10 cellular contexts compared by ENCODE assay signal in the genomic region with DNA sequence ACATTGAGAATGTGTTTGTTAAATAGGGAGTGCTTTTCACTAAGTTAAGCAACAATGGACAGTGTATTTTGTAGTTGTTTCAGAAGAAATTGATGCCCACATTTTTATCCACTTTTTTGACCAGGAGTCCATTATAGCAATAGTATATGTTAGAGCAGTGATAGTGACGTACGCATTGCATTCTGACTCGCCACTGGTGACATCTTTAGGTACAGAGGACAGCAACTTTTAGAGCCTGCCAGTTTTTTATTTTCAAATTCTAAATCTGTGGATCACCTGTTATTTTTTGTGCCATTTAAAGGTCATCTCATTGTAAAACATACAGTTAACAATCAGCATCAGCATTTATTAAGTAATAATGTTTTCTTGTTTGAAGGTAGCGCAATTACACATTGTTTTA. TPM values are rescaled to one million over a fixed set of nuclear protein-coding genes. Genes with fewer than 3 reads are reported as not detected.
DNase-seq lines count a peak whose midpoint lies in the region; ATAC-seq, FAIRE-seq and TF ChIP-seq lines count a peak whose summit lies in the region.
"Had no signal": no experiment of that assay in that cellular context is flagged by ENCODE, and none has a peak within 500 bp of the region (broad histone marks: within the 10 kb centered on the region; RNA-seq: fewer than 3 reads in every experiment).

No MANE protein-coding gene starts in this region.

- peaks cover 62% of the 10 kb centered on the region for H3K79me2 ChIP-seq in astrocyte (ENCODE audit: insufficient read depth, low read length)

- H3K9me3 ChIP-seq in A549 (no peaks in the 10 kb centered on the region), HAP-1 (no peaks in the 10 kb centered on the region), astrocyte (ENCODE audit: insufficient read depth, low read depth, low read length) (no peaks in the 10 kb centered on the region), mesodermal cell (ENCODE audit: control insufficient read depth, low read length) (no peaks in the 10 kb centered on the region), MG63 (no peaks in the 10 kb centered on the region)

- TF ChIP-seq CTCF in A549 (IDR thresholded peaks at IDR 0.05) (no peak), astrocyte (IDR thresholded peaks at IDR 0.05; ENCODE audit: insufficient read depth, low read depth, low read length) (no peak), GM20000 (IDR thresholded peaks at IDR 0.05; ENCODE audit: extremely low read depth, missing control alignments) (no peak)

- TF ChIP-seq RAD21 in A549 (conservative IDR thresholded peaks at IDR 0.05 in 1 of 2, IDR thresholded peaks at IDR 0.05 in 1 of 2): no peak

- no peak for TF ChIP-seq EP300 in A549 (IDR thresholded peaks at IDR 0.05)

- CTCF ChIA-PET in A549 (lab: Yijun Ruan, JAX): interaction anchor here (1.0 kb wide), 1 partner anchor 45 kb away, joined by 5 read pairs; no protein-coding TSS in a partner anchor

- peak overlapping the region; percentile 95 for H3K4me3 Mint-ChIP-seq in astrocyte (ENCODE audit: unreplicated experiment)

- POLR2A ChIA-PET in A549 (lab: Yijun Ruan, JAX): interaction anchor here (1.0 to 2.1 kb wide), 2 partner anchors 8 to 57 kb away, joined by 3 to 11 read pairs; no protein-coding TSS in a partner anchor

- H3K27me3 ChIP-seq in HAP-1 (ENCODE audit: low read depth): no peaks in the 10 kb centered on the region
- H3K27me3 ChIP-seq in astrocyte (ENCODE audit: insufficient read depth, low read length): no peaks in the 10 kb centered on the region
- H3K27me3 ChIP-seq in MG63: no peaks in the 10 kb centered on the region

- peak overlapping the region; percentile 36 for H3K27ac Mint-ChIP-seq in astrocyte (ENCODE audit: unreplicated experiment)

- no peak overlapping the region for H2AFZ ChIP-seq in astrocyte (ENCODE audit: low read depth, low read length)

- peak overlapping the region; percentile 99; the same call in 2 of the 3 replicates for H3K4me3 ChIP-seq in A549
- peak overlapping the region; percentile 81 for H3K4me3 ChIP-seq in HAP-1
- H3K4me3 ChIP-seq in astrocyte (ENCODE audit: insufficient read depth, low read depth, low read length): peak overlapping the region; percentile 89
- peak overlapping the region; percentile 79 for H3K4me3 ChIP-seq in mesodermal cell (ENCODE audit: extremely low read depth, insufficient read depth, low read length, poor library complexity, severe bottlenecking)
- no peak overlapping the region for H3K4me3 ChIP-seq in MG63

- H4K20me1 ChIP-seq in astrocyte (ENCODE audit: insufficient read depth, low read length): peaks cover 43% of the 10 kb centered on the region

- DNase-seq in A549 (ENCODE audit: low read depth in 1 of 2, low spot score in 1 of 2): no peak
- no peak for DNase-seq in HAP-1 (ENCODE audit: low spot score in 2 of 2)
- no peak for DNase-seq in astrocyte (ENCODE audit: low read depth)
- no peak for DNase-seq in foreskin melanocyte
- DNase-seq in MG63: no peak
- no peak for DNase-seq in GM20000 (ENCODE audit: low spot score)
- DNase-seq: KG1 had no signal

- H3K36me3 ChIP-seq in HAP-1 (replicated peaks) (no peaks in the 10 kb centered on the region; the same call in 1 of the 2 replicates), astrocyte (ENCODE audit: insufficient read depth, low read length) (no peaks in the 10 kb centered on the region), mesodermal cell (ENCODE audit: control insufficient read depth, insufficient read depth, low read length) (peaks cover 3% of the 10 kb centered on the region), MG63 (no peaks in the 10 kb centered on the region)

- ATAC-seq in A549 (no peak), GM19397 (IDR thresholded peaks at IDR 0.05; ENCODE audit: unreplicated experiment) (no peak)

- TF ChIP-seq POLR2A in A549 (IDR thresholded peaks at IDR 0.05; ENCODE audit: low read length): no peak

- in situ Hi-C loops in HAP-1 (cut with MboI; ENCODE audit: low sequenced_read_pairs): no loop called here

- peaks cover 2% of the 10 kb centered on the region for H3K9me3 Mint-ChIP-seq in astrocyte (ENCODE audit: unreplicated experiment)

- H3K4me1 ChIP-seq in A549 (peaks cover 11% of the 10 kb centered on the region; the same call in 2 of the 3 replicates), HAP-1 (peaks cover 30% of the 10 kb centered on the region), astrocyte (ENCODE audit: insufficient read depth, low read length) (peaks cover 5% of the 10 kb centered on the region), mesodermal cell (ENCODE audit: control insufficient read depth, insufficient read depth, low read length, poor library complexity, severe bottlenecking) (no peaks in the 10 kb centered on the region)

- FAIRE-seq in A549 (lab: Jason Lieb, UNC): no peak
- FAIRE-seq in astrocyte (lab: Jason Lieb, UNC): no peak
- FAIRE-seq: colon had no signal

- H3K27ac ChIP-seq in A549 (no peak overlapping the region), astrocyte (ENCODE audit: low read depth, low read length) (no peak overlapping the region), mesodermal cell (ENCODE audit: low read depth, low read length, severe bottlenecking) (no peak overlapping the region)

- H3K27me3 Mint-ChIP-seq in astrocyte (ENCODE audit: low read depth, unreplicated experiment): no peaks in the 10 kb centered on the region

- H3K4me2 ChIP-seq in A549: peak overlapping the region; percentile 91
- H3K4me2 ChIP-seq in astrocyte (ENCODE audit: low read length): peak overlapping the region; percentile 97

- H3K4me1 Mint-ChIP-seq in astrocyte (ENCODE audit: low read depth, unreplicated experiment): peaks cover 6% of the 10 kb centered on the region

- peaks cover 1% of the 10 kb centered on the region for H3K36me3 Mint-ChIP-seq in astrocyte (ENCODE audit: low read depth, unreplicated experiment)

- peak overlapping the region; percentile 87 for H3K9ac ChIP-seq in astrocyte (ENCODE audit: low read length)

- 81% methylated on average over 4 of the region's 4 CpGs for WGBS in A549 (ENCODE audit: missing lambda C conversion rate)
- WGBS in mesodermal cell (ENCODE audit: insufficient coverage in 2 of 2), 2 experiments: 80 to 100% methylated on average over 1 to 3 of the region's 4 CpGs

TF ChIP-seq in A549, 52 proteins besides CTCF, POLR2A, EP300 and RAD21:
- TF ChIP-seq, protein P1, sequence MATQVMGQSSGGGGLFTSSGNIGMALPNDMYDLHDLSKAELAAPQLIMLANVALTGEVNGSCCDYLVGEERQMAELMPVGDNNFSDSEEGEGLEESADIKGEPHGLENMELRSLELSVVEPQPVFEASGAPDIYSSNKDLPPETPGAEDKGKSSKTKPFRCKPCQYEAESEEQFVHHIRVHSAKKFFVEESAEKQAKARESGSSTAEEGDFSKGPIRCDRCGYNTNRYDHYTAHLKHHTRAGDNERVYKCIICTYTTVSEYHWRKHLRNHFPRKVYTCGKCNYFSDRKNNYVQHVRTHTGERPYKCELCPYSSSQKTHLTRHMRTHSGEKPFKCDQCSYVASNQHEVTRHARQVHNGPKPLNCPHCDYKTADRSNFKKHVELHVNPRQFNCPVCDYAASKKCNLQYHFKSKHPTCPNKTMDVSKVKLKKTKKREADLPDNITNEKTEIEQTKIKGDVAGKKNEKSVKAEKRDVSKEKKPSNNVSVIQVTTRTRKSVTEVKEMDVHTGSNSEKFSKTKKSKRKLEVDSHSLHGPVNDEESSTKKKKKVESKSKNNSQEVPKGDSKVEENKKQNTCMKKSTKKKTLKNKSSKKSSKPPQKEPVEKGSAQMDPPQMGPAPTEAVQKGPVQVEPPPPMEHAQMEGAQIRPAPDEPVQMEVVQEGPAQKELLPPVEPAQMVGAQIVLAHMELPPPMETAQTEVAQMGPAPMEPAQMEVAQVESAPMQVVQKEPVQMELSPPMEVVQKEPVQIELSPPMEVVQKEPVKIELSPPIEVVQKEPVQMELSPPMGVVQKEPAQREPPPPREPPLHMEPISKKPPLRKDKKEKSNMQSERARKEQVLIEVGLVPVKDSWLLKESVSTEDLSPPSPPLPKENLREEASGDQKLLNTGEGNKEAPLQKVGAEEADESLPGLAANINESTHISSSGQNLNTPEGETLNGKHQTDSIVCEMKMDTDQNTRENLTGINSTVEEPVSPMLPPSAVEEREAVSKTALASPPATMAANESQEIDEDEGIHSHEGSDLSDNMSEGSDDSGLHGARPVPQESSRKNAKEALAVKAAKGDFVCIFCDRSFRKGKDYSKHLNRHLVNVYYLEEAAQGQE (IDR thresholded peaks at IDR 0.05): 0 out of 2 replicates have a peak, but pooled peaks have one; percentile 53
- TF ChIP-seq, protein P2, sequence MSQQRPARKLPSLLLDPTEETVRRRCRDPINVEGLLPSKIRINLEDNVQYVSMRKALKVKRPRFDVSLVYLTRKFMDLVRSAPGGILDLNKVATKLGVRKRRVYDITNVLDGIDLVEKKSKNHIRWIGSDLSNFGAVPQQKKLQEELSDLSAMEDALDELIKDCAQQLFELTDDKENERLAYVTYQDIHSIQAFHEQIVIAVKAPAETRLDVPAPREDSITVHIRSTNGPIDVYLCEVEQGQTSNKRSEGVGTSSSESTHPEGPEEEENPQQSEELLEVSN (IDR thresholded peaks at IDR 0.05; ENCODE audit: borderline replicate concordance, low read depth): no peak

RNA-seq across cellular contexts. Expression of a gene that starts 1.4 kb away (rescaled TPM):
- polyA plus RNA-seq in A549 (2011; rRNA removed) (35.1 and 40.5 TPM in 2 replicates), A549 (2017; fragmentation: RNase III; extraction: RNeasy Plus Mini Kit Qiagen cat#74134 plus additional on column Dnase treatment) (16.7 to 18.1 TPM (median 17.9 TPM) in 3 replicates)
- 9.2 and 10.8 TPM in 2 replicates for polyA plus RNA-seq in A549 (2012; cell fraction: cytosol; rRNA removed)
- polyA plus RNA-seq in A549 (2012; cell fraction: nucleus; rRNA removed): 5.5 and 6.3 TPM in 2 replicates
- 6.1 and 6.3 TPM in 2 replicates for polyA minus RNA-seq in A549 (2011; rRNA and poly(A)+ RNA removed)
- 18.4 and 22.1 TPM in 2 replicates for total RNA-seq in astrocyte
- 28.6 TPM for polyA plus RNA-seq in mesodermal cell (2013, experiment 1 of 2)
- 33.8 TPM for polyA plus RNA-seq in mesodermal cell (2013, experiment 2 of 2)
- 10.4 and 23.6 TPM in 2 replicates for total RNA-seq in MG63 (2014; rRNA removed; shearing (Covaris generic); ENCODE audit: low replicate concordance)

RNA-seq across cellular contexts. Expression of a gene that starts 49.0 kb away (rescaled TPM):
- polyA plus RNA-seq in A549 (2011; rRNA removed) (37.1 and 61.2 TPM in 2 replicates), A549 (2017; fragmentation: RNase III; extraction: RNeasy Plus Mini Kit Qiagen cat#74134 plus additional on column Dnase treatment) (66.9 to 74.4 TPM (median 72.1 TPM) in 3 replicates)
- 27.0 and 32.8 TPM in 2 replicates for polyA plus RNA-seq in A549 (2012; cell fraction: cytosol; rRNA removed)
- 13.0 and 19.6 TPM in 2 replicates for polyA plus RNA-seq in A549 (2012; cell fraction: nucleus; rRNA removed)
- 16.0 and 26.3 TPM in 2 replicates for polyA minus RNA-seq in A549 (2011; rRNA and poly(A)+ RNA removed)
- total RNA-seq in astrocyte: 38.2 and 41.4 TPM in 2 replicates
- 26.7 TPM for polyA plus RNA-seq in mesodermal cell (2013, experiment 1 of 2)
- 34.6 TPM for polyA plus RNA-seq in mesodermal cell (2013, experiment 2 of 2)
- total RNA-seq in MG63 (2014; rRNA removed; shearing (Covaris generic); ENCODE audit: low replicate concordance): 27.1 and 35.8 TPM in 2 replicates
